19 cellular contexts compared by ENCODE assay signal in the genomic region with DNA sequence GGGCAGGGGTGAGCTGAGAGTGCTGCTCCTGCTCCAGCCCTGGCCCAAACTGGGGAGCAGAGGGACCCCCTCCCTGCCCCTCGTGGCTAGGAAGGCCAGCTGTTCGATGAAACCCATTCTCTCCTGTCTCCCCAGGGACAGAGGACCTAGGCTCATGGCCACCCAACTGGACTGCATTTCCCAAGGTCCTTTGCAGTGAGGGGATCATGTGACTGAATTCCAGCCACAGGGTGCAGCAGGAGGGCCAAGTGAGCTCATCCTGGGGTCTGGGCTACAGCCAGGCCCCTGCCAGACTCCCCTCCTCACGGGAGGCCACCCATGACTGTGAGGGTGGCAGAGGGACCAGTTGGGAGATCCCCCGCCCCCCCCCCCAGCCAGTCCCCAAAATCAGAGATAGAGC.
DNase-seq lines count a peak whose midpoint lies in the region; ATAC-seq, FAIRE-seq and TF ChIP-seq lines count a peak whose summit lies in the region.
"Had no signal": no experiment of that assay in that cellular context is flagged by ENCODE, and none has a peak within 500 bp of the region (broad histone marks: within the 10 kb centered on the region; RNA-seq: fewer than 3 reads in every experiment).

No MANE protein-coding gene starts in this region.

- H4K20me1 ChIP-seq in HepG2 (ENCODE audit: insufficient read depth, low read length): no peaks in the 10 kb centered on the region

- no peak for TF ChIP-seq CTCF in HepG2 (CRISPR knock-in tag; IDR thresholded peaks at IDR 0.05)
- no peak for TF ChIP-seq CTCF in right lobe of liver (IDR thresholded peaks at IDR 0.05)
- no peak for TF ChIP-seq CTCF in WTC11 (IDR thresholded peaks at IDR 0.05)
- TF ChIP-seq CTCF in CD14-positive monocyte (IDR thresholded peaks at IDR 0.05): no peak

- TF ChIP-seq POLR2A in HepG2 (IDR thresholded peaks at IDR 0.05; ENCODE audit: insufficient read depth in 1 of 2, low read depth in 2 of 2, low read length in 2 of 2) (no peak), right lobe of liver (IDR thresholded peaks at IDR 0.05) (no peak)

- H3K9me3 Mint-ChIP-seq in WTC11 (peaks cover 58% of the 10 kb centered on the region), CD14-positive monocyte (peaks cover 5 to 26% (median 13%) of the 10 kb centered on the region in 7 donors)

- in situ Hi-C loops in HepG2 (cut with HindIII; ENCODE audit: extremely low pct_ligation_motif_present, low pct_unique_long_range_greater_than_20kb): no loop called here

- intact Hi-C loops in HepG2 (cut with micrococcal nuclease; ENCODE audit: unreplicated experiment): no loop called here
- intact Hi-C loops in right lobe of liver (cut with DNase I): no loop called here
- intact Hi-C loops in CD14-positive monocyte (cut with micrococcal nuclease): no loop called here

- no peak overlapping the region for H4K8ac ChIP-seq in trophoblast cell (ENCODE audit: low read depth, low read length)

- BruUV-seq in HepG2 (replicated peaks; lab: Mats Ljungman, UMichigan): no TSS peak

- H3K27ac Mint-ChIP-seq in WTC11: no peak overlapping the region
- peak overlapping the region in 1 of 7 donors; percentile 71 for H3K27ac Mint-ChIP-seq in CD14-positive monocyte
- H3K27ac Mint-ChIP-seq: CD8-positive, alpha-beta T cell; GM23338 had no signal

- no peak overlapping the region for H4K91ac ChIP-seq in trophoblast cell (ENCODE audit: low read depth, low read length)

- H3K79me1 ChIP-seq in trophoblast cell (ENCODE audit: low read length): no peaks in the 10 kb centered on the region

- H3K4me2 ChIP-seq in HepG2 (ENCODE audit: low read depth, low read length) (no peak overlapping the region), trophoblast cell (ENCODE audit: low read length) (no peak overlapping the region)
- H3K4me2 ChIP-seq: A549, GM23338 had no signal

- no peaks in the 10 kb centered on the region for H3K9me3 ChIP-seq in HepG2 (ENCODE audit: low read length)
- H3K9me3 ChIP-seq in right lobe of liver: no peaks in the 10 kb centered on the region
- peaks cover 37% of the 10 kb centered on the region for H3K9me3 ChIP-seq in trophoblast cell (ENCODE audit: insufficient read depth, low read depth, low read length)
- H3K9me3 ChIP-seq: A549, BE2C had no signal

- TF ChIP-seq EP300 in HepG2 (IDR thresholded peaks at IDR 0.05; ENCODE audit: low read depth in 2 of 2, low read length in 2 of 2): no peak
- no peak for TF ChIP-seq EP300 in HepG2 (CRISPR knock-in tag; IDR thresholded peaks at IDR 0.05; ENCODE audit: borderline replicate concordance)

- H2AFZ ChIP-seq in HepG2 (ENCODE audit: low read length) (no peak overlapping the region), trophoblast cell (ENCODE audit: insufficient read depth, low read length, poor library complexity) (no peak overlapping the region)
- H2AFZ ChIP-seq: GM23338 had no signal

- H3K23ac ChIP-seq in trophoblast cell (ENCODE audit: low read length): no peak overlapping the region

- H3K14ac ChIP-seq in trophoblast cell (ENCODE audit: low read length): no peak overlapping the region

- H3K9ac ChIP-seq in HepG2 (ENCODE audit: insufficient read depth, low read depth, low read length): no peak overlapping the region
- no peak overlapping the region for H3K9ac ChIP-seq in trophoblast cell (ENCODE audit: low read length)

- no peak overlapping the region for H3K4ac ChIP-seq in trophoblast cell (ENCODE audit: low read depth, low read length)

- no peak overlapping the region for H2BK12ac ChIP-seq in trophoblast cell (ENCODE audit: low read length)

- H3K36me3 ChIP-seq in HepG2 (replicated peaks in 1 of 2; ENCODE audit: control insufficient read depth in 1 of 2, insufficient read depth in 2 of 2, low read length in 2 of 2) (no peaks in the 10 kb centered on the region), right lobe of liver (no peaks in the 10 kb centered on the region), trophoblast cell (ENCODE audit: control insufficient read depth in 1 of 2, insufficient read depth in 2 of 2, low read length in 2 of 2) (no peaks in the 10 kb centered on the region)
- H3K36me3 ChIP-seq: BE2C had no signal

- POLR2A ChIA-PET in HepG2 (lab: Yijun Ruan, JAX) (no interaction called here), WTC11 (lab: Charles Lee) (no interaction called here)

- H3K4me3 Mint-ChIP-seq in WTC11 (no peak overlapping the region), CD14-positive monocyte (no peak overlapping the region)
- H3K4me3 Mint-ChIP-seq: CD8-positive, alpha-beta T cell; GM23338 had no signal

- H2BK5ac ChIP-seq in trophoblast cell (ENCODE audit: low read depth, low read length, poor library complexity): no peak overlapping the region

- CTCF ChIA-PET in HepG2 (lab: Yijun Ruan, JAX; ENCODE audit: low intra/inter-chr PET ratio, low total read pairs) (no interaction called here), WTC11 (lab: Charles Lee) (no interaction called here)

- H3K27ac ChIP-seq in HepG2 (ENCODE audit: extremely low read length, insufficient read depth, low read length) (no peak overlapping the region), right lobe of liver (no peak overlapping the region), trophoblast cell (ENCODE audit: low read depth, low read length) (no peak overlapping the region)
- H3K27ac ChIP-seq: A549, C4-2B had no signal

- no peak overlapping the region for H3K4me3 ChIP-seq in HepG2 (replicated peaks in 1 of 3; ENCODE audit: insufficient read depth in 1 of 3, low read depth in 2 of 3, low read length in 3 of 3)
- no peak overlapping the region for H3K4me3 ChIP-seq in right lobe of liver
- peak overlapping the region; percentile 34 for H3K4me3 ChIP-seq in trophoblast cell (ENCODE audit: low read depth, low read length)
- H3K4me3 ChIP-seq: A549, GM12878, GM23338 had no signal

- H3K27me3 ChIP-seq in HepG2 (ENCODE audit: control insufficient read depth in 1 of 2, insufficient read depth in 2 of 2, low read length in 2 of 2) (no peaks in the 10 kb centered on the region; a peak in 1 of 5 replicates), right lobe of liver (no peaks in the 10 kb centered on the region), trophoblast cell (ENCODE audit: insufficient read depth, low read length) (no peaks in the 10 kb centered on the region)
- H3K27me3 ChIP-seq: BE2C had no signal

- H3K27me3 Mint-ChIP-seq in WTC11 (ENCODE audit: low read depth) (peaks cover 12% of the 10 kb centered on the region), CD14-positive monocyte (ENCODE audit: low read depth in 3 of 3) (peaks cover 0 to 1% (median 1%) of the 10 kb centered on the region in 3 donors)

- no peak overlapping the region for H4K12ac ChIP-seq in trophoblast cell (ENCODE audit: low read depth, low read length)

- ATAC-seq in HepG2: no peak; the same call in 2 of the 3 replicates
- ATAC-seq in right lobe of liver: no peak
- ATAC-seq in WTC11: no peak
- ATAC-seq: CD8-positive, alpha-beta T cell; GM12878; GM23338 had no signal

- peaks cover 21% of the 10 kb centered on the region for H3K36me3 Mint-ChIP-seq in WTC11
- no peaks in the 10 kb centered on the region for H3K36me3 Mint-ChIP-seq in CD14-positive monocyte
- H3K36me3 Mint-ChIP-seq: CD8-positive, alpha-beta T cell had no signal

- H3K18ac ChIP-seq in trophoblast cell (ENCODE audit: low read length): no peak overlapping the region

- H2AK5ac ChIP-seq in trophoblast cell (ENCODE audit: low read length): no peak overlapping the region

- H3K79me2 ChIP-seq in HepG2 (ENCODE audit: insufficient read depth, low read length): no peaks in the 10 kb centered on the region
- no peaks in the 10 kb centered on the region for H3K79me2 ChIP-seq in trophoblast cell (ENCODE audit: control insufficient read depth, insufficient read depth, low read length, poor library complexity)

- DNase-seq in HepG2 (ENCODE audit: low spot score) (no peak), right lobe of liver (no peak), WTC11 (ENCODE audit: low spot score) (no peak), trophoblast cell (no peak), CD14-positive monocyte (ENCODE audit: low spot score) (no peak)
- no peak for DNase-seq in stimulated activated CD4-positive, alpha-beta T cell treated with anti-CD3 and anti-CD28 coated beads, Interleukin-2, amount 100 ng/mL, for 48 hours
- DNase-seq: BE2C; CD8-positive, alpha-beta T cell; COR-L47; DMS79; H7; KG1 had no signal

- no peaks in the 10 kb centered on the region for H3K4me1 ChIP-seq in HepG2 (ENCODE audit: insufficient read depth, low read length)
- no peaks in the 10 kb centered on the region for H3K4me1 ChIP-seq in right lobe of liver
- no peaks in the 10 kb centered on the region for H3K4me1 ChIP-seq in trophoblast cell (ENCODE audit: control insufficient read depth in 1 of 2, insufficient read depth in 2 of 2, low read length in 2 of 2)
- H3K4me1 ChIP-seq: A549, BE2C had no signal

- no peak for FAIRE-seq in HepG2 (lab: Jason Lieb, UNC)
- FAIRE-seq: A549, D721Med, GM12878, GM18507, HTR-8/SVneo had no signal

- no peak overlapping the region for H2BK120ac ChIP-seq in trophoblast cell (ENCODE audit: insufficient read depth, low read length, poor library complexity)

- WGBS in HepG2 (ENCODE audit: low lambda C conversion rate): no CpG with 5 or more reads among the region's 4 CpGs
- 14% methylated on average over 1 of the region's 4 CpGs for WGBS in right lobe of liver (ENCODE audit: insufficient coverage, low coverage, low lambda C conversion rate, missing lambda C conversion rate)
- no CpG with 5 or more reads among the region's 4 CpGs for WGBS in trophoblast cell (ENCODE audit: extremely low coverage, insufficient coverage, insufficient read length)

- no peak for TF ChIP-seq RAD21 in HepG2 (CRISPR knock-in tag; IDR thresholded peaks at IDR 0.05)

- no peaks in the 10 kb centered on the region for H3K4me1 Mint-ChIP-seq in WTC11
- no peaks in the 10 kb centered on the region for H3K4me1 Mint-ChIP-seq in CD14-positive monocyte
- H3K4me1 Mint-ChIP-seq: GM23338 had no signal

TF ChIP-seq in HepG2, 621 proteins besides CTCF, POLR2A, EP300 and RAD21 (continues in another document):
- TF ChIP-seq THAP11 (CRISPR knock-in tag; IDR thresholded peaks at IDR 0.05) (peak; percentile 35; the same call in 1 of the 2 replicates), ZNF143 (CRISPR knock-in tag; IDR thresholded peaks at IDR 0.05) (peak; percentile 71)

Comparison
In these comparisons a context has a peak if more than half of its experiments do, and no peak if none do; other contexts are left out.
1. Of the 50 proteins assayed by ChIP-seq in both HepG2 and WTC11: peak only in HepG2: none; only in WTC11: USF2; in both: none; in neither: 49.